ENCODE assay signal across 1 cellular context in the genomic region with DNA sequence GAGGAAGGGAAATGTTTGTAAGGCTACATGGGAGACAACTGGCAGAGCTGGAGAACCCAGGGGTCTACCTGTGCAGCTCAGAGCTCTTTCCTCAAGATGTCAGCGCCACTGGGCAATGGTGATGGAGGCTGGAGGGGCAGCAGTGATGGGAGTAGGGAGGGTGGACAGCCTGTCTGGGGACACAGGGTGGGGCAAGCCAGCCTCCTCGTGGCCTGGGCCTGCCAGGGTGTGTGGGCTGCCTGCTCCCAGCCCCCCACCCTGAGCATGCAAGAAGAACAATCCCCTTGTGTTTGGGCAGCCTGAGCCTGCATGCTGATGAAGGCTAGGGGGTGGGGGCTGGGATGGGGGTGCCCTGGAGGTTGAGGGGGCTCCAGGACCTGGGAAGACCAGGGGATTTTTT.
TF ChIP-seq lines count a peak whose summit lies in the region.

No MANE protein-coding gene starts in this region.

TF ChIP-seq in HepG2, 621 proteins besides CTCF, POLR2A, EP300 and RAD21:
- no peak for TF ChIP-seq ZKSCAN5 (CRISPR knock-in tag; IDR thresholded peaks at IDR 0.05)
- TF ChIP-seq KLF13 (CRISPR knock-in tag; IDR thresholded peaks at IDR 0.05), result no peak
- no peak for TF ChIP-seq ZNF33A (CRISPR knock-in tag; IDR thresholded peaks at IDR 0.05; ENCODE audit: borderline replicate concordance)
- no peak for TF ChIP-seq ZNF720 (CRISPR knock-in tag; IDR thresholded peaks at IDR 0.05)
- TF ChIP-seq, protein P1, sequence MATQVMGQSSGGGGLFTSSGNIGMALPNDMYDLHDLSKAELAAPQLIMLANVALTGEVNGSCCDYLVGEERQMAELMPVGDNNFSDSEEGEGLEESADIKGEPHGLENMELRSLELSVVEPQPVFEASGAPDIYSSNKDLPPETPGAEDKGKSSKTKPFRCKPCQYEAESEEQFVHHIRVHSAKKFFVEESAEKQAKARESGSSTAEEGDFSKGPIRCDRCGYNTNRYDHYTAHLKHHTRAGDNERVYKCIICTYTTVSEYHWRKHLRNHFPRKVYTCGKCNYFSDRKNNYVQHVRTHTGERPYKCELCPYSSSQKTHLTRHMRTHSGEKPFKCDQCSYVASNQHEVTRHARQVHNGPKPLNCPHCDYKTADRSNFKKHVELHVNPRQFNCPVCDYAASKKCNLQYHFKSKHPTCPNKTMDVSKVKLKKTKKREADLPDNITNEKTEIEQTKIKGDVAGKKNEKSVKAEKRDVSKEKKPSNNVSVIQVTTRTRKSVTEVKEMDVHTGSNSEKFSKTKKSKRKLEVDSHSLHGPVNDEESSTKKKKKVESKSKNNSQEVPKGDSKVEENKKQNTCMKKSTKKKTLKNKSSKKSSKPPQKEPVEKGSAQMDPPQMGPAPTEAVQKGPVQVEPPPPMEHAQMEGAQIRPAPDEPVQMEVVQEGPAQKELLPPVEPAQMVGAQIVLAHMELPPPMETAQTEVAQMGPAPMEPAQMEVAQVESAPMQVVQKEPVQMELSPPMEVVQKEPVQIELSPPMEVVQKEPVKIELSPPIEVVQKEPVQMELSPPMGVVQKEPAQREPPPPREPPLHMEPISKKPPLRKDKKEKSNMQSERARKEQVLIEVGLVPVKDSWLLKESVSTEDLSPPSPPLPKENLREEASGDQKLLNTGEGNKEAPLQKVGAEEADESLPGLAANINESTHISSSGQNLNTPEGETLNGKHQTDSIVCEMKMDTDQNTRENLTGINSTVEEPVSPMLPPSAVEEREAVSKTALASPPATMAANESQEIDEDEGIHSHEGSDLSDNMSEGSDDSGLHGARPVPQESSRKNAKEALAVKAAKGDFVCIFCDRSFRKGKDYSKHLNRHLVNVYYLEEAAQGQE (IDR thresholded peaks at IDR 0.05; ENCODE audit: borderline replicate concordance in 1 of 2, low read depth in 1 of 2, low read length in 2 of 2), result no peak
- TF ChIP-seq ZFAT (CRISPR knock-in tag; conservative IDR thresholded peaks at IDR 0.05), result no peak
- TF ChIP-seq ZNF446 (CRISPR knock-in tag; IDR thresholded peaks at IDR 0.05), result no peak
- TF ChIP-seq U2AF2 (IDR thresholded peaks at IDR 0.05; ENCODE audit: low read depth, low read length), result no peak
- no peak for TF ChIP-seq ZNF253 (CRISPR knock-in tag; IDR thresholded peaks at IDR 0.05; ENCODE audit: borderline replicate concordance)
- TF ChIP-seq ZNF580 (CRISPR knock-in tag; IDR thresholded peaks at IDR 0.05; ENCODE audit: borderline replicate concordance, low read depth), result no peak
- no peak for TF ChIP-seq ZBED4 (CRISPR knock-in tag; IDR thresholded peaks at IDR 0.05; ENCODE audit: borderline replicate concordance)
- TF ChIP-seq, protein P2, sequence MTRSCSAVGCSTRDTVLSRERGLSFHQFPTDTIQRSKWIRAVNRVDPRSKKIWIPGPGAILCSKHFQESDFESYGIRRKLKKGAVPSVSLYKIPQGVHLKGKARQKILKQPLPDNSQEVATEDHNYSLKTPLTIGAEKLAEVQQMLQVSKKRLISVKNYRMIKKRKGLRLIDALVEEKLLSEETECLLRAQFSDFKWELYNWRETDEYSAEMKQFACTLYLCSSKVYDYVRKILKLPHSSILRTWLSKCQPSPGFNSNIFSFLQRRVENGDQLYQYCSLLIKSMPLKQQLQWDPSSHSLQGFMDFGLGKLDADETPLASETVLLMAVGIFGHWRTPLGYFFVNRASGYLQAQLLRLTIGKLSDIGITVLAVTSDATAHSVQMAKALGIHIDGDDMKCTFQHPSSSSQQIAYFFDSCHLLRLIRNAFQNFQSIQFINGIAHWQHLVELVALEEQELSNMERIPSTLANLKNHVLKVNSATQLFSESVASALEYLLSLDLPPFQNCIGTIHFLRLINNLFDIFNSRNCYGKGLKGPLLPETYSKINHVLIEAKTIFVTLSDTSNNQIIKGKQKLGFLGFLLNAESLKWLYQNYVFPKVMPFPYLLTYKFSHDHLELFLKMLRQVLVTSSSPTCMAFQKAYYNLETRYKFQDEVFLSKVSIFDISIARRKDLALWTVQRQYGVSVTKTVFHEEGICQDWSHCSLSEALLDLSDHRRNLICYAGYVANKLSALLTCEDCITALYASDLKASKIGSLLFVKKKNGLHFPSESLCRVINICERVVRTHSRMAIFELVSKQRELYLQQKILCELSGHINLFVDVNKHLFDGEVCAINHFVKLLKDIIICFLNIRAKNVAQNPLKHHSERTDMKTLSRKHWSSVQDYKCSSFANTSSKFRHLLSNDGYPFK (CRISPR knock-in tag; IDR thresholded peaks at IDR 0.05; ENCODE audit: borderline replicate concordance), result no peak
- no peak for TF ChIP-seq ZNF644 (CRISPR knock-in tag; IDR thresholded peaks at IDR 0.05; ENCODE audit: low read depth)
- TF ChIP-seq TRIM24 (CRISPR knock-in tag; IDR thresholded peaks at IDR 0.05), result no peak
- TF ChIP-seq MLLT10 (CRISPR knock-in tag; IDR thresholded peaks at IDR 0.05), result no peak
- TF ChIP-seq ZMAT3 (CRISPR knock-in tag; conservative IDR thresholded peaks at IDR 0.05), result no peak
- no peak for TF ChIP-seq MYC (CRISPR knock-in tag; IDR thresholded peaks at IDR 0.05; ENCODE audit: borderline replicate concordance)
- TF ChIP-seq DNMT3B (CRISPR knock-in tag; conservative IDR thresholded peaks at IDR 0.05), result no peak
- TF ChIP-seq, protein P3, sequence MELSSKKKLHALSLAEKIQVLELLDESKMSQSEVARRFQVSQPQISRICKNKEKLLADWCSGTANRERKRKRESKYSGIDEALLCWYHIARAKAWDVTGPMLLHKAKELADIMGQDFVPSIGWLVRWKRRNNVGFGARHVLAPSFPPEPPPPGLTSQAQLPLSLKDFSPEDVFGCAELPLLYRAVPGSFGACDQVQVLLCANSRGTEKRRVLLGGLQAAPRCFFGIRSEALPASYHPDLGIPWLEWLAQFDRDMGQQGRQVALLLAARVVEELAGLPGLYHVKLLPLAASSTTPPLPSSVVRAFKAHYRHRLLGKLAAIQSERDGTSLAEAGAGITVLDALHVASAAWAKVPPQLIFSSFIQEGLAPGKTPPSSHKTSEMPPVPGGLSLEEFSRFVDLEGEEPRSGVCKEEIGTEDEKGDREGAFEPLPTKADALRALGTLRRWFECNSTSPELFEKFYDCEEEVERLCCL (CRISPR knock-in tag; IDR thresholded peaks at IDR 0.05; ENCODE audit: borderline replicate concordance), result no peak
- no peak for TF ChIP-seq ZEB1 (IDR thresholded peaks at IDR 0.05; ENCODE audit: insufficient replicate concordance, low read depth)
